In genomic region chr14:31456841-31457664, GRCh38 we compare ENCODE assay signal across 8 cellular contexts. TPM values are rescaled to one million over a fixed set of nuclear protein-coding genes. Genes with fewer than 3 reads are reported as not detected.
DNase-seq lines count a peak whose midpoint lies in the region; ATAC-seq and TF ChIP-seq lines count a peak whose summit lies in the region.

Gene DTD2 (minus strand): TSS chr14:31457506. CDS start chr14:31457393, 113 bp downstream.

- peak within 1 kb of the TSS; percentile 99 for H3K27ac Mint-ChIP-seq in chondrocyte (ENCODE audit: unreplicated experiment)

- TF ChIP-seq CTCF in chondrocyte (IDR thresholded peaks at IDR 0.05) (peak; percentile 47), kidney epithelial cell (IDR thresholded peaks at IDR 0.05; ENCODE audit: insufficient read depth, low read length, poor library complexity, severe bottlenecking) (no peak)

- DNase-seq in AML-193 (lab: John Stamatoyannopoulos, UW) (peak; percentile 90 to 93), NCI-H460 (ENCODE audit: extremely low read depth, low read depth) (peak; percentile 95), chondrocyte (ENCODE audit: low spot score) (peak; percentile 95), kidney epithelial cell (ENCODE audit: low read depth) (peak; percentile 73)
- DNase-seq in activated CD4-positive, alpha-beta T cell treated with anti-CD3 and anti-CD28 coated beads for 24 hours (ENCODE audit: low read depth in 2 of 2): peak; percentile 83 to 86
- DNase-seq in stimulated activated CD4-positive, alpha-beta T cell treated with anti-CD3 and anti-CD28 coated beads, Interleukin-15, amount 100 ng/mL, for 48 hours (ENCODE audit: low read depth in 2 of 2): peak; percentile 80 to 91

- peak; percentile 99 for ATAC-seq in HG03432 (IDR thresholded peaks at IDR 0.05; ENCODE audit: unreplicated experiment)

- peak within 1 kb of the TSS; percentile 72 for H3K4me3 ChIP-seq in kidney epithelial cell (ENCODE audit: low read depth, low read length)

- H3K36me3 ChIP-seq in kidney epithelial cell (ENCODE audit: control insufficient read depth, insufficient read depth, low read length): no peaks in the 10 kb centered on the region

- no peaks in the 10 kb centered on the region for H3K27me3 ChIP-seq in kidney epithelial cell (ENCODE audit: control insufficient read depth, insufficient read depth, low read length)

- H3K9me3 Mint-ChIP-seq in chondrocyte (ENCODE audit: low read depth): no peaks in the 10 kb centered on the region

- peaks cover 3% of the 10 kb centered on the region for H3K36me3 Mint-ChIP-seq in chondrocyte (ENCODE audit: low read depth)

- H3K4me1 Mint-ChIP-seq in chondrocyte (ENCODE audit: low read depth): peaks cover 50% of the 10 kb centered on the region

- no peaks in the 10 kb centered on the region for H3K27me3 Mint-ChIP-seq in chondrocyte (ENCODE audit: low read depth)

- TF ChIP-seq POLR2A in GM19099 (IDR thresholded peaks at IDR 0.05; ENCODE audit: extremely low read depth, insufficient read length, low read depth): peak; percentile 89

- H3K4me3 Mint-ChIP-seq in chondrocyte (ENCODE audit: unreplicated experiment): peak within 1 kb of the TSS; percentile 98

RNA-seq across cellular contexts. Expression of gene DTD2, which starts in this region (rescaled TPM):
- 54.1 and 55.4 TPM in 2 replicates for total RNA-seq in NCI-H460 (2014; rRNA removed; shearing (Covaris generic))
- 27.7 and 58.3 TPM in 2 replicates for polyA plus RNA-seq in NCI-H460 (2014; cell fraction: nucleus; rRNA removed)
- total RNA-seq in chondrocyte (29.5 to 36.1 TPM (median 34.1 TPM) in 3 replicates), kidney epithelial cell (30.0 and 44.6 TPM in 2 replicates)

Comparison
In these comparisons a context has a peak if more than half of its experiments do, and no peak if none do; other contexts are left out.
1. Peak in every context shown above with its lines: DNase-seq, ATAC-seq and H3K4me3 ChIP-seq.